In genomic region chr4:152369903-152370296, GRCh38 we compare ENCODE assay signal across 2 cellular contexts.
A peak's percentile ranks its signal among the peaks of the same experiment; 100 is the strongest.
TF ChIP-seq lines count a peak whose summit lies in the region.

No MANE protein-coding gene starts in this region.

TF ChIP-seq in HEK293, 187 proteins besides CTCF, POLR2A, EP300 and RAD21 (continued from another document):
- peak; percentile 14; the same call in 1 of the 2 replicates for TF ChIP-seq ZNF654 (tag by site-specific recombination; IDR thresholded peaks at IDR 0.05; ENCODE audit: low read depth)
- 0 out of 2 replicates have a peak, but pooled peaks have one; percentile 38 for TF ChIP-seq BCL6B (tag by site-specific recombination; IDR thresholded peaks at IDR 0.05)
- TF ChIP-seq GLI4 (tag by site-specific recombination; IDR thresholded peaks at IDR 0.05) = no peak

TF ChIP-seq in GM12878, 131 proteins besides CTCF, POLR2A, EP300 and RAD21:
- TF ChIP-seq ZBTB11 (CRISPR knock-in tag; IDR thresholded peaks at IDR 0.05) = no peak
- 0 out of 2 replicates have a peak, but pooled peaks have one; percentile 11 for TF ChIP-seq SMC3 (IDR thresholded peaks at IDR 0.05; ENCODE audit: borderline replicate concordance, low read length)
TF ChIP-seq in GM12878: peak in this region for 1.
